8 cellular contexts compared by ENCODE assay signal in genomic region chr13:51221674-51222509, GRCh38. TPM values are rescaled to one million over a fixed set of nuclear protein-coding genes. Genes with fewer than 3 reads are reported as not detected.
DNase-seq lines count a peak whose midpoint lies in the region; ATAC-seq and TF ChIP-seq lines count a peak whose summit lies in the region.

Gene FAM124A, plus strand, starts transcription at chr13:51222398. Its CDS starts 104 bp downstream, at chr13:51222502.

- peak within 1 kb of the TSS; percentile 58 for H3K4me3 ChIP-seq in fibroblast of mammary gland (ENCODE audit: control insufficient read depth, low read depth, low read length)
- H3K4me3 ChIP-seq in thoracic aorta: peak within 1 kb of the TSS; percentile 91

- peaks cover 0 to 14% of the 10 kb centered on the region in 2 donors for H3K4me1 ChIP-seq in thoracic aorta (ENCODE audit: control insufficient read depth in 1 of 2, low read depth in 2 of 2)

- TF ChIP-seq CTCF in fibroblast of mammary gland (conservative IDR thresholded peaks at IDR 0.05; ENCODE audit: control insufficient read depth, insufficient read depth, low read depth, low read length): no peak
- no peak for TF ChIP-seq CTCF in thoracic aorta (IDR thresholded peaks at IDR 0.05)

- ATAC-seq in HG02623 (IDR thresholded peaks at IDR 0.05; ENCODE audit: unreplicated experiment): peak; percentile 68
- ATAC-seq in activated T-cell treated with anti-CD3 and anti-CD28 coated beads, Interleukin-2, amount 50 U/mL, for 4 hours: peak; percentile 89 to 90
- peak; percentile 75 to 85 for ATAC-seq in naive thymus-derived CD8-positive, alpha-beta T cell
- ATAC-seq in thoracic aorta (ENCODE audit: insufficient number of reproducible peaks, low FRiP score, low read depth): peak; percentile 63

- no peaks in the 10 kb centered on the region for H3K36me3 ChIP-seq in thoracic aorta

- POLR2A ChIA-PET in naive thymus-derived CD8-positive, alpha-beta T cell (lab: Charles Lee): no interaction called here

- H3K27me3 ChIP-seq in thoracic aorta (replicated peaks; ENCODE audit: insufficient read depth): no peaks in the 10 kb centered on the region

- H3K27ac Mint-ChIP-seq in naive thymus-derived CD8-positive, alpha-beta T cell: no peak within 1 kb of the TSS

- no peaks in the 10 kb centered on the region for H3K9me3 Mint-ChIP-seq in activated T-cell treated with anti-CD3 and anti-CD28 coated beads, Interleukin-2, amount 50 U/mL, for 4 hours
- H3K9me3 Mint-ChIP-seq in naive thymus-derived CD8-positive, alpha-beta T cell: no peaks in the 10 kb centered on the region

- H3K4me1 Mint-ChIP-seq in activated T-cell treated with anti-CD3 and anti-CD28 coated beads, Interleukin-2, amount 50 U/mL, for 4 hours (ENCODE audit: low read depth): no peaks in the 10 kb centered on the region
- peaks cover 0 to 6% (median 1%) of the 10 kb centered on the region in 4 donors for H3K4me1 Mint-ChIP-seq in naive thymus-derived CD8-positive, alpha-beta T cell

- no peaks in the 10 kb centered on the region for H3K9me3 ChIP-seq in thoracic aorta

- peaks cover 57% of the 10 kb centered on the region for H3K27me3 Mint-ChIP-seq in activated T-cell treated with anti-CD3 and anti-CD28 coated beads, Interleukin-2, amount 50 U/mL, for 4 hours (ENCODE audit: low read depth)
- peaks cover 18 to 67% (median 52%) of the 10 kb centered on the region in 5 donors for H3K27me3 Mint-ChIP-seq in naive thymus-derived CD8-positive, alpha-beta T cell

- no peaks in the 10 kb centered on the region for H3K36me3 Mint-ChIP-seq in activated T-cell treated with anti-CD3 and anti-CD28 coated beads, Interleukin-2, amount 50 U/mL, for 4 hours (ENCODE audit: insufficient read depth)
- H3K36me3 Mint-ChIP-seq in naive thymus-derived CD8-positive, alpha-beta T cell: no peaks in the 10 kb centered on the region

- H3K27ac ChIP-seq in thoracic aorta: no peak within 1 kb of the TSS

- H3K4me3 Mint-ChIP-seq in activated T-cell treated with anti-CD3 and anti-CD28 coated beads, Interleukin-2, amount 50 U/mL, for 4 hours: peak within 1 kb of the TSS; percentile 77
- H3K4me3 Mint-ChIP-seq in naive thymus-derived CD8-positive, alpha-beta T cell: peak within 1 kb of the TSS; percentile 60 to 83 (median 72)

- DNase-seq in DMS 273 (lab: John Stamatoyannopoulos, UW; ENCODE audit: unreplicated experiment) (peak; percentile 81), DMS 273 treated with DMSO at 0.1 percent for 48 hours (lab: John Stamatoyannopoulos, UW) (no peak), NCI-H2227 (lab: John Stamatoyannopoulos, UW; ENCODE audit: unreplicated experiment) (peak; percentile 75), fibroblast of mammary gland (ENCODE audit: low read depth) (peak; percentile 27), thoracic aorta (ENCODE audit: low spot score) (no peak)
- DNase-seq in activated T-cell treated with anti-CD3 and anti-CD28 coated beads, Interleukin-2, amount 50 U/mL, for 4 hours: peak; percentile 13
- DNase-seq in naive thymus-derived CD8-positive, alpha-beta T cell: peak in 6 of 10 donors; percentile 5 to 33 (median 25)

RNA-seq across cellular contexts. Expression of gene FAM124A, which starts in this region (rescaled TPM):
- under 1 TPM; 0.13 to 0.21 (median 0.14) TPM for total RNA-seq in activated T-cell treated with anti-CD3 and anti-CD28 coated beads, Interleukin-2, amount 50 U/mL, for 4 hours
- not detected for total RNA-seq in naive thymus-derived CD8-positive, alpha-beta T cell
- polyA plus RNA-seq in naive thymus-derived CD8-positive, alpha-beta T cell: under 1 TPM in 1 of 3 donors, not detected in 2; 0.07 TPM
- 10 to 100 TPM in 1 of 2 donors, 1 to 10 TPM in 1; 4.2 to 13.7 TPM for total RNA-seq in thoracic aorta

Comparison
In these comparisons a context has a peak if more than half of its experiments do, and no peak if none do; other contexts are left out.
1. RNA of gene FAM124A (total RNA-seq): 4.2 to 13.7 TPM in thoracic aorta; 0.13 to 0.21 TPM in activated T-cell treated with anti-CD3 and anti-CD28 coated beads, Interleukin-2, amount 50 U/mL, for 4 hours and not detected in naive thymus-derived CD8-positive, alpha-beta T cell; every median in the first group is over 4 times any median in the second.
2. DNase-seq: peak in DMS 273 (single experiment), NCI-H2227 (single experiment) and fibroblast of mammary gland (single experiment); none in DMS 273 treated with DMSO at 0.1 percent for 48 hours (single experiment) and thoracic aorta (single experiment).
3. Peak in DNase-seq and ATAC-seq in activated T-cell treated with anti-CD3 and anti-CD28 coated beads, Interleukin-2, amount 50 U/mL, for 4 hours; RNA of the gene not detected or under 1 TPM.
4. Peak in DNase-seq and ATAC-seq in naive thymus-derived CD8-positive, alpha-beta T cell; RNA of the gene not detected or under 1 TPM.
5. Peak in every context shown above with its lines, with median percentiles within 50 percentile points of each other: ATAC-seq.